ENCODE assay signal across 22 cellular contexts in genomic region chr12:6526201-6526600, GRCh38. TPM values are rescaled to one million over a fixed set of nuclear protein-coding genes. Genes with fewer than 3 reads are reported as not detected.
A peak's percentile ranks its signal among the peaks of the same experiment; 100 is the strongest.
DNase-seq lines count a peak whose midpoint lies in the region; ATAC-seq and TF ChIP-seq lines count a peak whose summit lies in the region.
"Had no signal": no experiment of that assay in that cellular context is flagged by ENCODE, and none has a peak within 500 bp of the region (broad histone marks: within the 10 kb centered on the region; RNA-seq: fewer than 3 reads in every experiment).

No MANE protein-coding gene starts in this region.

- DNase-seq in activated naive CD4-positive, alpha-beta T cell treated with anti-CD3 and anti-CD28 coated beads for 36 hours = no peak
- no peak for DNase-seq in activated naive CD4-positive, alpha-beta T cell (lab: John Stamatoyannopoulos, UW)
- no peak for DNase-seq in H9
- no peak for DNase-seq in breast epithelium (ENCODE audit: low spot score in 2 of 2)
- DNase-seq in NCI-H128 (lab: John Stamatoyannopoulos, UW; ENCODE audit: unreplicated experiment) = no peak
- DNase-seq in midbrain (lab: John Stamatoyannopoulos, UW) = no peak
- no peak for DNase-seq in CD8-positive, alpha-beta T cell
- DNase-seq: Calu3; CD4-positive, alpha-beta T cell; GF-D8; GOT3; KG1; MV-4-11; NCI-H1417; NCI-H187; NCI-H2107; NCI-H2227 treated with DMSO at 0.1 percent for 48 hours; NCI-H510A treated with DMSO at 0.1 percent for 48 hours; NCI-H82; RPMI8226; SHP77 treated with DMSO at 0.1 percent for 48 hours had no signal

- H3K79me2 ChIP-seq in H9 (ENCODE audit: insufficient read depth, low read length) (no peaks in the 10 kb centered on the region), parathyroid adenoma (peaks cover 2% of the 10 kb centered on the region)

- H3K4ac ChIP-seq in H9 (ENCODE audit: low read depth, low read length) = no peak overlapping the region

- H3K9me3 ChIP-seq in H9 (ENCODE audit: control insufficient read depth, low read depth, low read length) (no peaks in the 10 kb centered on the region), breast epithelium (no peaks in the 10 kb centered on the region), parathyroid adenoma (ENCODE audit: control insufficient read depth, low read length) (no peaks in the 10 kb centered on the region)
- no peaks in the 10 kb centered on the region for H3K9me3 ChIP-seq in CD8-positive, alpha-beta T cell (ENCODE audit: low read length)

- no CpG with 5 or more reads among the region's 7 CpGs for WGBS in H9 (ENCODE audit: extremely low coverage, insufficient read length, low lambda C conversion rate)

- no peak overlapping the region for H3K23ac ChIP-seq in H9 (ENCODE audit: insufficient read length, low read depth, low read length)

- no peak overlapping the region for H3K18ac ChIP-seq in H9 (ENCODE audit: insufficient read length, low read depth, low read length)

- intact Hi-C loops in activated naive CD4-positive, alpha-beta T cell treated with anti-CD3 and anti-CD28 coated beads for 36 hours (cut with micrococcal nuclease) = no loop called here
- intact Hi-C loops in breast epithelium (cut with DNase I; ENCODE audit: low total_unique reads) = loop anchor here (1.0 kb wide), 1 partner anchor 37 kb away; no protein-coding TSS in a partner anchor
- intact Hi-C loops in CD8-positive, alpha-beta T cell (cut with DNase I, micrococcal nuclease) = no loop called here

- no peak overlapping the region for H3K4me3 Mint-ChIP-seq in activated naive CD4-positive, alpha-beta T cell treated with anti-CD3 and anti-CD28 coated beads for 36 hours
- 0 out of 5 replicates have a peak overlapping the region, but pooled peaks of 1 of the 2 experiments have one; percentile 8 for H3K4me3 Mint-ChIP-seq in H9
- no peak overlapping the region for H3K4me3 Mint-ChIP-seq in CD8-positive, alpha-beta T cell
- H3K4me3 Mint-ChIP-seq: CD4-positive, alpha-beta T cell had no signal

- H3K79me1 ChIP-seq in H9 (ENCODE audit: insufficient read depth, low read depth, low read length, poor library complexity, severe bottlenecking) = no peaks in the 10 kb centered on the region

- H2BK20ac ChIP-seq in H9 (ENCODE audit: low read depth, low read length, poor library complexity, severe bottlenecking) = no peak overlapping the region

- no peak overlapping the region for H4K91ac ChIP-seq in H9 (ENCODE audit: insufficient read length, low read depth, low read length)

- H4K8ac ChIP-seq in H9 (replicated peaks; ENCODE audit: insufficient read length, low read depth, low read length) = no peak overlapping the region

- CTCF ChIA-PET in activated naive CD4-positive, alpha-beta T cell treated with anti-CD3 and anti-CD28 coated beads for 36 hours (lab: Charles Lee) = no interaction called here
- CTCF ChIA-PET in CD8-positive, alpha-beta T cell (lab: Charles Lee) = interaction anchor here (0.9 kb wide), 1 partner anchor 11 kb away, joined by 5 read pairs; no protein-coding TSS in a partner anchor

- no peaks in the 10 kb centered on the region for H3K27me3 Mint-ChIP-seq in activated naive CD4-positive, alpha-beta T cell treated with anti-CD3 and anti-CD28 coated beads for 36 hours (ENCODE audit: low read depth)
- no peaks in the 10 kb centered on the region for H3K27me3 Mint-ChIP-seq in H9 (ENCODE audit: low read depth)
- no peaks in the 10 kb centered on the region for H3K27me3 Mint-ChIP-seq in CD8-positive, alpha-beta T cell (ENCODE audit: low read depth)
- H3K27me3 Mint-ChIP-seq: CD4-positive, alpha-beta T cell had no signal

- no peaks in the 10 kb centered on the region for H3K23me2 ChIP-seq in H9 (ENCODE audit: insufficient read length, low read depth, low read length, poor library complexity, severe bottlenecking)

- H3K36me3 Mint-ChIP-seq in activated naive CD4-positive, alpha-beta T cell treated with anti-CD3 and anti-CD28 coated beads for 36 hours (ENCODE audit: low read depth) = peaks cover 79% of the 10 kb centered on the region
- H3K36me3 Mint-ChIP-seq in H9 (ENCODE audit: insufficient read depth in 1 of 3, low read depth in 3 of 3) = peaks cover 69 to 100% (median 98%) of the 10 kb centered on the region in 3 experiments
- H3K36me3 Mint-ChIP-seq in CD8-positive, alpha-beta T cell = peaks cover 96% of the 10 kb centered on the region

- no peak overlapping the region for H3K14ac ChIP-seq in H9 (ENCODE audit: insufficient read depth, low read length)

- H3K4me1 ChIP-seq in H9 (ENCODE audit: insufficient read depth, low read length) = no peaks in the 10 kb centered on the region
- H3K4me1 ChIP-seq in breast epithelium = peaks cover 0 to 4% of the 10 kb centered on the region in 2 donors
- H3K4me1 ChIP-seq in parathyroid adenoma = peaks cover 17% of the 10 kb centered on the region
- no peaks in the 10 kb centered on the region for H3K4me1 ChIP-seq in CD8-positive, alpha-beta T cell (ENCODE audit: insufficient read depth, low read length)

- no peak overlapping the region for H2AK5ac ChIP-seq in H9 (ENCODE audit: insufficient read length, low read length)

- POLR2A ChIA-PET in CD8-positive, alpha-beta T cell (lab: Charles Lee) = no interaction called here

- no peak for ATAC-seq in CD8-positive, alpha-beta T cell

- H3K27me3 ChIP-seq in H9 (ENCODE audit: insufficient read depth, low read length) (no peaks in the 10 kb centered on the region), breast epithelium (no peaks in the 10 kb centered on the region), parathyroid adenoma (ENCODE audit: control insufficient read depth, insufficient read depth, low read length) (no peaks in the 10 kb centered on the region)
- no peaks in the 10 kb centered on the region for H3K27me3 ChIP-seq in CD8-positive, alpha-beta T cell (ENCODE audit: insufficient read depth, low read length)

- H3K56ac ChIP-seq in H9 (ENCODE audit: insufficient read length, low read depth, low read length) = no peak overlapping the region

- H2BK12ac ChIP-seq in H9 (ENCODE audit: insufficient read length, low read depth, low read length) = no peak overlapping the region

- H3K36me3 ChIP-seq in breast epithelium (no peaks in the 10 kb centered on the region), parathyroid adenoma (ENCODE audit: control insufficient read depth, insufficient read depth, low read length) (no peaks in the 10 kb centered on the region)
- H3K36me3 ChIP-seq in CD8-positive, alpha-beta T cell (ENCODE audit: insufficient read depth, low read length) = peaks cover 86% of the 10 kb centered on the region

- H4K20me1 ChIP-seq in H9 (ENCODE audit: control insufficient read depth, insufficient read depth, insufficient read length) = no peaks in the 10 kb centered on the region

- no peak for TF ChIP-seq CTCF in H9 (conservative IDR thresholded peaks at IDR 0.05)
- no peak for TF ChIP-seq CTCF in breast epithelium (IDR thresholded peaks at IDR 0.05)
- no peak for TF ChIP-seq CTCF in parathyroid adenoma (IDR thresholded peaks at IDR 0.05)
- no peak for TF ChIP-seq CTCF in CD8-positive, alpha-beta T cell (IDR thresholded peaks at IDR 0.05)

- H2AFZ ChIP-seq in H9 (ENCODE audit: low read length) (no peak overlapping the region), parathyroid adenoma (peak overlapping the region; percentile 73)

- H3K4me1 Mint-ChIP-seq in activated naive CD4-positive, alpha-beta T cell treated with anti-CD3 and anti-CD28 coated beads for 36 hours (ENCODE audit: low read depth) = peaks cover 2% of the 10 kb centered on the region
- peaks cover 2 to 12% of the 10 kb centered on the region in 2 experiments for H3K4me1 Mint-ChIP-seq in H9
- no peaks in the 10 kb centered on the region for H3K4me1 Mint-ChIP-seq in CD8-positive, alpha-beta T cell (ENCODE audit: low read depth)

- H3K4me3 ChIP-seq in breast epithelium (no peak overlapping the region), parathyroid adenoma (ENCODE audit: low read depth, low read length) (no peak overlapping the region)
- H3K4me3 ChIP-seq in CD8-positive, alpha-beta T cell (ENCODE audit: low read depth, low read length) = no peak overlapping the region

- no peaks in the 10 kb centered on the region for H3K9me3 Mint-ChIP-seq in activated naive CD4-positive, alpha-beta T cell treated with anti-CD3 and anti-CD28 coated beads for 36 hours
- no peaks in the 10 kb centered on the region for H3K9me3 Mint-ChIP-seq in H9
- no peaks in the 10 kb centered on the region for H3K9me3 Mint-ChIP-seq in CD8-positive, alpha-beta T cell
- H3K9me3 Mint-ChIP-seq: CD4-positive, alpha-beta T cell had no signal

- H2BK120ac ChIP-seq in H9 (ENCODE audit: low read depth, low read length, poor library complexity, severe bottlenecking) = no peak overlapping the region

- peak overlapping the region; percentile 16 for H3K27ac Mint-ChIP-seq in activated naive CD4-positive, alpha-beta T cell treated with anti-CD3 and anti-CD28 coated beads for 36 hours
- H3K27ac Mint-ChIP-seq in H9 = peak overlapping the region in 2 of 3 experiments; percentile 73 to 79; a peak in 2 of 7 replicates
- no peak overlapping the region for H3K27ac Mint-ChIP-seq in CD8-positive, alpha-beta T cell
- H3K27ac Mint-ChIP-seq: CD4-positive, alpha-beta T cell had no signal

- H2BK5ac ChIP-seq in H9 (ENCODE audit: insufficient read length, low read length) = no peak overlapping the region

- TF ChIP-seq POLR2A in breast epithelium (IDR thresholded peaks at IDR 0.05) = no peak

- H3K4me2 ChIP-seq in H9 (ENCODE audit: insufficient read depth, insufficient read length, low read length) (no peak overlapping the region), parathyroid adenoma (ENCODE audit: low read length) (no peak overlapping the region)

- no peak overlapping the region for H4K5ac ChIP-seq in H9 (ENCODE audit: insufficient read length, low read depth, low read length)

- H2BK15ac ChIP-seq in H9 (ENCODE audit: low read depth, low read length) = no peak overlapping the region

- no peak overlapping the region for H3T11ph ChIP-seq in H9 (ENCODE audit: low read length)

- H3K27ac ChIP-seq in H9 (ENCODE audit: insufficient read length, low read depth, low read length) = no peak overlapping the region
- H3K27ac ChIP-seq in breast epithelium = peak overlapping the region; percentile 26 to 65
- H3K27ac ChIP-seq in parathyroid adenoma = peak overlapping the region; percentile 42
- no peak overlapping the region for H3K27ac ChIP-seq in CD8-positive, alpha-beta T cell (ENCODE audit: low read depth, low read length)

- H3K9ac ChIP-seq in H9 (ENCODE audit: extremely low read depth, insufficient read length, low read length) = no peak overlapping the region
- H3K9ac ChIP-seq in parathyroid adenoma = no peak overlapping the region

RNA-seq across cellular contexts. Expression of gene GAPDH, which starts 8.1 kb away (rescaled TPM):
- 1,000 to 10,000 TPM; 6,537 to 6,787 TPM for total RNA-seq in activated naive CD4-positive, alpha-beta T cell treated with anti-CD3 and anti-CD28 coated beads for 36 hours
- 4,581 and 4,651 TPM in 2 replicates for total RNA-seq in H9 (2021)
- 1,000 to 10,000 TPM; 1,134 to 1,818 (median 1,628) TPM for total RNA-seq in breast epithelium
- 100 to 1,000 TPM; 503 to 513 TPM for total RNA-seq in CD8-positive, alpha-beta T cell

RNA-seq across cellular contexts. Expression of gene IFFO1, which starts 29.6 kb away (rescaled TPM):
- 1 to 10 TPM; 8.0 to 9.0 TPM for total RNA-seq in activated naive CD4-positive, alpha-beta T cell treated with anti-CD3 and anti-CD28 coated beads for 36 hours
- total RNA-seq in H9 (2021) = 16.3 and 17.9 TPM in 2 replicates
- total RNA-seq in breast epithelium = 10 to 100 TPM in 2 of 3 donors, 1 to 10 TPM in 1; 7.2 to 22.4 (median 15.7) TPM
- 10 to 100 TPM; 16.7 to 18.4 TPM for total RNA-seq in CD8-positive, alpha-beta T cell

RNA-seq across cellular contexts. Expression of gene NCAPD2, which starts 32.3 kb away (rescaled TPM):
- 100 to 1,000 TPM; 252 to 261 TPM for total RNA-seq in activated naive CD4-positive, alpha-beta T cell treated with anti-CD3 and anti-CD28 coated beads for 36 hours
- total RNA-seq in H9 (2021) = 105 and 114 TPM in 2 replicates
- total RNA-seq in breast epithelium = 10 to 100 TPM; 21.6 to 66.7 (median 53.9) TPM
- 10 to 100 TPM; 11.7 to 13.4 TPM for total RNA-seq in CD8-positive, alpha-beta T cell

RNA-seq across cellular contexts. Expression of gene MRPL51, which starts 33.1 kb away (rescaled TPM):
- total RNA-seq in activated naive CD4-positive, alpha-beta T cell treated with anti-CD3 and anti-CD28 coated beads for 36 hours = 100 to 1,000 TPM; 273 to 278 TPM
- total RNA-seq in H9 (2021) = 321 and 329 TPM in 2 replicates
- total RNA-seq in breast epithelium = 10 to 100 TPM; 58.5 to 72.1 (median 62.4) TPM
- total RNA-seq in CD8-positive, alpha-beta T cell = 10 to 100 TPM; 17.4 to 18.4 TPM

RNA-seq across cellular contexts. Expression of gene NOP2, which starts 41.9 kb away (rescaled TPM):
- total RNA-seq in activated naive CD4-positive, alpha-beta T cell treated with anti-CD3 and anti-CD28 coated beads for 36 hours = 10 to 100 TPM; 61.3 to 62.9 TPM
- 136 and 137 TPM in 2 replicates for total RNA-seq in H9 (2021)
- 10 to 100 TPM; 30.6 to 37.6 (median 31.5) TPM for total RNA-seq in breast epithelium
- 10 to 100 TPM; 74.4 to 83.6 TPM for total RNA-seq in CD8-positive, alpha-beta T cell

Comparison
In these comparisons a context has a peak if more than half of its experiments do, and no peak if none do; other contexts are left out.
1. H3K27ac ChIP-seq: peak in breast epithelium (2 of 2) and parathyroid adenoma (single experiment); none in H9 (single experiment) and CD8-positive, alpha-beta T cell (single experiment).